Comparison of ENCODE assay signal across 18 cellular contexts in the genomic region with DNA sequence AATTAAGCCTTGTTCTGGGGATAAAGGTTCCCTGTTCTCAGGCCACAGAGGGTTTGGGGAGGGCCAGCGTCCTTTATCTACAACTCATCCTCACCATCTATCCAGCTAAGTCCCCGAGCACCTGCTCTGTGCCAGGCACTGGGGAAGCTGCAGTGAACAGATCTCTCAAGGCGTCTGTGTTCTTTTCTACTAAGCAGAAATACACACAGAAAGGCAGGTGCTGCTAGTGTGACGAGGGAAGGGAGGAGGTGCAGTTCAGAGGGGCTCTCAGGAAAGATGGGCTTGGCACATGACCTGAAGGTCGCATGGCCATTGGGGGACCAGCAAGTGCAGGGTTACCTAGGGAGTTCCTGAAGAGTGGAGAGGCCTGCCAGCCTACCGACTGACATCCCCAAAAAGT.
DNase-seq lines count a peak whose midpoint lies in the region; ATAC-seq and TF ChIP-seq lines count a peak whose summit lies in the region.
"Had no signal": no experiment of that assay in that cellular context is flagged by ENCODE, and none has a peak within 500 bp of the region (broad histone marks: within the 10 kb centered on the region; RNA-seq: fewer than 3 reads in every experiment).

No MANE protein-coding gene starts in this region.

- intact Hi-C loops in Right ventricle myocardium superior (cut with DNase I) (no loop called here), left ventricle myocardium superior (cut with micrococcal nuclease) (no loop called here), left colon (cut with DNase I, micrococcal nuclease) (no loop called here), lower lobe of right lung (cut with DNase I) (no loop called here)

- no peaks in the 10 kb centered on the region for H3K36me3 ChIP-seq in lower lobe of right lung

- no peak overlapping the region for H3K4me3 Mint-ChIP-seq in chondrocyte (ENCODE audit: unreplicated experiment)
- H3K4me3 Mint-ChIP-seq in stimulated activated effector memory CD8-positive, alpha-beta T cell treated with anti-CD3 and anti-CD28 coated beads, Interleukin-12 subunit alpha, Interleukin-12 subunit beta, amount 100 ng/mL, for 72 hours = no peak overlapping the region
- H3K4me3 Mint-ChIP-seq: CD4-positive, alpha-beta memory T cell; HFFc6 had no signal

- no peaks in the 10 kb centered on the region for H3K27me3 ChIP-seq in lower lobe of right lung (ENCODE audit: low read depth)

- no peak overlapping the region for H3K27ac ChIP-seq in lower lobe of right lung
- H3K27ac ChIP-seq: 22Rv1, A549, C4-2B, GM23248 had no signal

- no peaks in the 10 kb centered on the region for H3K27me3 Mint-ChIP-seq in chondrocyte (ENCODE audit: low read depth)
- H3K27me3 Mint-ChIP-seq: CD4-positive, alpha-beta memory T cell had no signal

- H3K36me3 Mint-ChIP-seq in chondrocyte (ENCODE audit: low read depth) = peaks cover 2% of the 10 kb centered on the region
- H3K36me3 Mint-ChIP-seq in stimulated activated effector memory CD8-positive, alpha-beta T cell treated with anti-CD3 and anti-CD28 coated beads, Interleukin-12 subunit alpha, Interleukin-12 subunit beta, amount 100 ng/mL, for 72 hours = no peaks in the 10 kb centered on the region

- H3K9me3 ChIP-seq in lower lobe of right lung = no peaks in the 10 kb centered on the region
- H3K9me3 ChIP-seq: A549, Caco-2 had no signal

- H3K27ac Mint-ChIP-seq in chondrocyte (ENCODE audit: unreplicated experiment) = no peak overlapping the region
- no peak overlapping the region for H3K27ac Mint-ChIP-seq in stimulated activated effector memory CD8-positive, alpha-beta T cell treated with anti-CD3 and anti-CD28 coated beads, Interleukin-12 subunit alpha, Interleukin-12 subunit beta, amount 100 ng/mL, for 72 hours
- H3K27ac Mint-ChIP-seq: HFFc6 had no signal

- ATAC-seq in Right ventricle myocardium superior (ENCODE audit: poor library complexity) (no peak), left ventricle myocardium superior (no peak), left colon (peak; percentile 8), lower lobe of right lung (no peak)
- ATAC-seq in stimulated activated effector memory CD8-positive, alpha-beta T cell treated with anti-CD3 and anti-CD28 coated beads, Interleukin-12 subunit alpha, Interleukin-12 subunit beta, amount 100 ng/mL, for 72 hours = peak; percentile 19
- ATAC-seq: A549, HCT116 had no signal

- peak; percentile 24 for DNase-seq in Right ventricle myocardium superior
- no peak for DNase-seq in left ventricle myocardium superior
- DNase-seq in chondrocyte (ENCODE audit: low spot score) = peak; percentile 46
- no peak for DNase-seq in left colon
- DNase-seq in stimulated activated effector memory CD8-positive, alpha-beta T cell treated with anti-CD3 and anti-CD28 coated beads, Interleukin-12 subunit alpha, Interleukin-12 subunit beta, amount 100 ng/mL, for 72 hours (ENCODE audit: low spot score in 2 of 2) = no peak
- no peak for DNase-seq in H4 (ENCODE audit: low spot score)
- DNase-seq in lower lobe of right lung = no peak
- DNase-seq in NCI-H2107 (lab: John Stamatoyannopoulos, UW) = no peak
- DNase-seq: AML-193; Caco-2; CD4-positive, alpha-beta memory T cell; GM23248; HFFc6; IMR-90 had no signal

- no peak for TF ChIP-seq CTCF in chondrocyte (IDR thresholded peaks at IDR 0.05)
- TF ChIP-seq CTCF in lower lobe of right lung (IDR thresholded peaks at IDR 0.05) = no peak

- no peaks in the 10 kb centered on the region for H3K4me1 ChIP-seq in lower lobe of right lung
- H3K4me1 ChIP-seq: A549, Caco-2 had no signal

- H3K4me3 ChIP-seq in lower lobe of right lung = no peak overlapping the region
- H3K4me3 ChIP-seq: A549, GM23248 had no signal

- H3K9me3 Mint-ChIP-seq in chondrocyte (ENCODE audit: low read depth) = peaks cover 26% of the 10 kb centered on the region
- no peaks in the 10 kb centered on the region for H3K9me3 Mint-ChIP-seq in stimulated activated effector memory CD8-positive, alpha-beta T cell treated with anti-CD3 and anti-CD28 coated beads, Interleukin-12 subunit alpha, Interleukin-12 subunit beta, amount 100 ng/mL, for 72 hours

- H3K4me1 Mint-ChIP-seq in chondrocyte (ENCODE audit: low read depth) = no peaks in the 10 kb centered on the region
- H3K4me1 Mint-ChIP-seq in stimulated activated effector memory CD8-positive, alpha-beta T cell treated with anti-CD3 and anti-CD28 coated beads, Interleukin-12 subunit alpha, Interleukin-12 subunit beta, amount 100 ng/mL, for 72 hours = peaks cover 18% of the 10 kb centered on the region

Comparison
In these comparisons a context has a peak if more than half of its experiments do, and no peak if none do; other contexts are left out.
1. DNase-seq: peak in Right ventricle myocardium superior (single experiment) and chondrocyte (single experiment); none in left ventricle myocardium superior (single experiment), left colon (0 of 2), stimulated activated effector memory CD8-positive, alpha-beta T cell treated with anti-CD3 and anti-CD28 coated beads, Interleukin-12 subunit alpha, Interleukin-12 subunit beta, amount 100 ng/mL, for 72 hours (0 of 2), H4 (single experiment), lower lobe of right lung (single experiment) and NCI-H2107 (single experiment).
2. ATAC-seq: peak in left colon (single experiment) and stimulated activated effector memory CD8-positive, alpha-beta T cell treated with anti-CD3 and anti-CD28 coated beads, Interleukin-12 subunit alpha, Interleukin-12 subunit beta, amount 100 ng/mL, for 72 hours (single experiment); none in Right ventricle myocardium superior (single experiment), left ventricle myocardium superior (single experiment) and lower lobe of right lung (0 of 2).